ENCODE assay signal across 22 cellular contexts in the genomic region with DNA sequence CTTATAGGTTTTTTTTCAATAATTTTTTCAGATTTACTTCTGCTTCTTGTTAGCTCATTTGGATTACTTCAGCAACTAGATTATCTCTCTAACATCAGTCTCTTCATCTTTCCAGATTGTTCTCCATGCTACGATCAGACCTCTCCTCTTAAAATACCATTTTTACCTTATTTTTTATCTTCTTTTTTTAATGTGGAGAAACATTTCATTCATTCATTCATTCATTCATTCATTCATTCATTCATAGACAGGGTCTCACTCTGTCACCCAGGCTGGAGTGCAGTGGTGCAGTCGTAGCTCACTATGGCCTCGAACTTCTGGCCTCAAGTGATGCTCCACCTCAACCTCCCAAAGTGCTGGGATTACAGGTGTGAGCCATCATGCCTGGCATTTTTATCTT.
DNase-seq lines count a peak whose midpoint lies in the region; ATAC-seq, FAIRE-seq and TF ChIP-seq lines count a peak whose summit lies in the region.
"Had no signal": no experiment of that assay in that cellular context is flagged by ENCODE, and none has a peak within 500 bp of the region (broad histone marks: within the 10 kb centered on the region; RNA-seq: fewer than 3 reads in every experiment).

No MANE protein-coding gene starts in this region.

- peak overlapping the region; percentile 5 for H3K27ac Mint-ChIP-seq in activated T-helper 17 cell treated with anti-CD3 and anti-CD28 coated beads, Interleukin-2, amount 50 U/mL, for 72 hours
- H3K27ac Mint-ChIP-seq in immature natural killer cell = no peak overlapping the region
- H3K27ac Mint-ChIP-seq: B cell; CD4-positive, alpha-beta T cell; CD8-positive, alpha-beta T cell had no signal

- in situ Hi-C loops in HepG2 (cut with HindIII; ENCODE audit: extremely low pct_ligation_motif_present, low pct_unique_long_range_greater_than_20kb) = no loop called here
- in situ Hi-C loops in K562 (cut with MboI) = no loop called here

- BruUV-seq in HepG2 (replicated peaks; lab: Mats Ljungman, UMichigan) (no TSS peak), K562 (replicated peaks; lab: Mats Ljungman, UMichigan) (no TSS peak)

- no peaks in the 10 kb centered on the region for H3K79me2 ChIP-seq in HepG2 (ENCODE audit: insufficient read depth, low read length)
- H3K79me2 ChIP-seq in K562 (ENCODE audit: control insufficient read depth, insufficient read depth, low read length) = no peaks in the 10 kb centered on the region

- H3K9me3 ChIP-seq in HepG2 (ENCODE audit: low read length) (peaks cover 3% of the 10 kb centered on the region; the same call in 1 of the 2 replicates), right lobe of liver (no peaks in the 10 kb centered on the region), K562 (replicated peaks; ENCODE audit: control insufficient read depth, insufficient read depth, low read depth, low read length) (no peaks in the 10 kb centered on the region), prostate gland (no peaks in the 10 kb centered on the region)
- H3K9me3 ChIP-seq: A549, Caco-2 had no signal

- no peak overlapping the region for H3K9ac ChIP-seq in HepG2 (ENCODE audit: insufficient read depth, low read depth, low read length)
- H3K9ac ChIP-seq in K562 (ENCODE audit: insufficient read depth in 1 of 2, low read depth in 2 of 2, low read length in 2 of 2) = no peak overlapping the region
- H3K9ac ChIP-seq: BLaER1 treated with 17β-estradiol and CSF1 and Interleukin-3, amounts not matched to agents 10 nM and 100 nM had no signal

- intact Hi-C loops in HepG2 (cut with micrococcal nuclease; ENCODE audit: unreplicated experiment) (no loop called here), right lobe of liver (cut with DNase I) (no loop called here), K562 (cut with micrococcal nuclease) (no loop called here), prostate gland (cut with DNase I) (no loop called here)

- CTCF ChIA-PET in HepG2 (lab: Yijun Ruan, JAX; ENCODE audit: low intra/inter-chr PET ratio, low total read pairs) (no interaction called here), K562 (lab: Yijun Ruan, JAX; ENCODE audit: low intra/inter-chr PET ratio) (no interaction called here)

- H2AFZ ChIP-seq in HepG2 (ENCODE audit: low read length) (no peak overlapping the region), K562 (ENCODE audit: low read depth, low read length) (no peak overlapping the region)

- H3K9me3 Mint-ChIP-seq in activated T-helper 17 cell treated with anti-CD3 and anti-CD28 coated beads, Interleukin-2, amount 50 U/mL, for 72 hours = no peaks in the 10 kb centered on the region
- H3K9me3 Mint-ChIP-seq in immature natural killer cell = peaks cover 0 to 3% (median 0%) of the 10 kb centered on the region in 6 donors

- H3K27me3 ChIP-seq in HepG2 (ENCODE audit: control insufficient read depth in 1 of 2, insufficient read depth in 2 of 2, low read length in 2 of 2) (no peaks in the 10 kb centered on the region), right lobe of liver (no peaks in the 10 kb centered on the region), K562 (ENCODE audit: control insufficient read depth in 2 of 2, insufficient read depth in 2 of 2, low read length in 2 of 2) (no peaks in the 10 kb centered on the region), prostate gland (replicated peaks; ENCODE audit: insufficient read depth) (no peaks in the 10 kb centered on the region)
- H3K27me3 ChIP-seq: BLaER1 treated with 17β-estradiol and CSF1 and Interleukin-3, amounts not matched to agents 10 nM and 100 nM had no signal

- TF ChIP-seq RAD21 in HepG2 (CRISPR knock-in tag; IDR thresholded peaks at IDR 0.05) (no peak), K562 (CRISPR knock-in tag; conservative IDR thresholded peaks at IDR 0.05 in 1 of 2, IDR thresholded peaks at IDR 0.05 in 1 of 2) (no peak)

- WGBS in HepG2 (ENCODE audit: low lambda C conversion rate) = 98% methylated on average over 3 of the region's 3 CpGs
- WGBS in right lobe of liver (ENCODE audit: insufficient coverage, low coverage, low lambda C conversion rate, missing lambda C conversion rate) = 95% methylated on average over 3 of the region's 3 CpGs
- 90% methylated on average over 3 of the region's 3 CpGs for WGBS in K562 (ENCODE audit: insufficient coverage, low coverage, missing lambda C conversion rate)
- 97% methylated on average over 3 of the region's 3 CpGs for WGBS in prostate gland

- TF ChIP-seq CTCF in HepG2 (CRISPR knock-in tag; IDR thresholded peaks at IDR 0.05) = no peak
- TF ChIP-seq CTCF in right lobe of liver (IDR thresholded peaks at IDR 0.05) = no peak
- no peak for TF ChIP-seq CTCF in K562 (IDR thresholded peaks at IDR 0.05 in 2 of 3, conservative IDR thresholded peaks at IDR 0.05 in 1 of 3; ENCODE audit: insufficient read depth in 2 of 3, low read depth in 1 of 3, low read length in 3 of 3)
- TF ChIP-seq CTCF in prostate gland (IDR thresholded peaks at IDR 0.05) = no peak

- TF ChIP-seq EP300 in HepG2 (IDR thresholded peaks at IDR 0.05; ENCODE audit: low read depth in 2 of 2, low read length in 2 of 2) = no peak
- no peak for TF ChIP-seq EP300 in HepG2 (CRISPR knock-in tag; IDR thresholded peaks at IDR 0.05; ENCODE audit: borderline replicate concordance)
- TF ChIP-seq EP300 in K562 (IDR thresholded peaks at IDR 0.05; ENCODE audit: low read length) = no peak

- no peak overlapping the region for H3K4me3 Mint-ChIP-seq in activated T-helper 17 cell treated with anti-CD3 and anti-CD28 coated beads, Interleukin-2, amount 50 U/mL, for 72 hours
- no peak overlapping the region for H3K4me3 Mint-ChIP-seq in immature natural killer cell
- H3K4me3 Mint-ChIP-seq: B cell; CD4-positive, alpha-beta T cell; CD8-positive, alpha-beta T cell had no signal

- H3K27ac ChIP-seq in HepG2 (ENCODE audit: extremely low read length, insufficient read depth, low read length) (no peak overlapping the region), right lobe of liver (no peak overlapping the region), K562 (ENCODE audit: extremely low read depth, low read depth, low read length) (no peak overlapping the region), prostate gland (no peak overlapping the region)
- H3K27ac ChIP-seq: 22Rv1; A549; BLaER1 treated with 17β-estradiol and CSF1 and Interleukin-3, amounts not matched to agents 10 nM and 100 nM; C4-2B had no signal

- no peak for TF ChIP-seq POLR2A in HepG2 (IDR thresholded peaks at IDR 0.05; ENCODE audit: insufficient read depth in 1 of 2, low read depth in 2 of 2, low read length in 2 of 2)
- no peak for TF ChIP-seq POLR2A in right lobe of liver (IDR thresholded peaks at IDR 0.05)
- no peak for TF ChIP-seq POLR2A in K562 (conservative IDR thresholded peaks at IDR 0.05)
- no peak for TF ChIP-seq POLR2A in prostate gland (IDR thresholded peaks at IDR 0.05)

- ATAC-seq in HepG2 (no peak), right lobe of liver (no peak), K562 (no peak)
- ATAC-seq in activated T-helper 17 cell treated with anti-CD3 and anti-CD28 coated beads, Interleukin-2, amount 50 U/mL, for 72 hours (replicated peaks) = no peak
- ATAC-seq: A549; CD8-positive, alpha-beta T cell had no signal

- no peaks in the 10 kb centered on the region for H3K27me3 Mint-ChIP-seq in activated T-helper 17 cell treated with anti-CD3 and anti-CD28 coated beads, Interleukin-2, amount 50 U/mL, for 72 hours
- peaks cover 0 to 2% (median 0%) of the 10 kb centered on the region in 3 donors for H3K27me3 Mint-ChIP-seq in immature natural killer cell (ENCODE audit: low read depth in 3 of 3)
- H3K27me3 Mint-ChIP-seq: B cell; CD4-positive, alpha-beta T cell had no signal

- H3K36me3 ChIP-seq in HepG2 (replicated peaks in 1 of 2; ENCODE audit: control insufficient read depth in 1 of 2, insufficient read depth in 2 of 2, low read length in 2 of 2) (peaks cover 6 to 36% of the 10 kb centered on the region in 2 experiments), right lobe of liver (peaks cover 0 to 16% (median 3%) of the 10 kb centered on the region in 4 donors), K562 (ENCODE audit: control insufficient read depth, insufficient read depth, low read length) (peaks cover 20% of the 10 kb centered on the region), prostate gland (no peaks in the 10 kb centered on the region)

- H4K20me1 ChIP-seq in HepG2 (ENCODE audit: insufficient read depth, low read length) = no peaks in the 10 kb centered on the region
- no peaks in the 10 kb centered on the region for H4K20me1 ChIP-seq in K562 (replicated peaks; ENCODE audit: control insufficient read depth, insufficient read depth, low read length)
- H4K20me1 ChIP-seq: BLaER1 treated with 17β-estradiol and CSF1 and Interleukin-3, amounts not matched to agents 10 nM and 100 nM had no signal

- H3K4me1 Mint-ChIP-seq in activated T-helper 17 cell treated with anti-CD3 and anti-CD28 coated beads, Interleukin-2, amount 50 U/mL, for 72 hours = no peaks in the 10 kb centered on the region
- no peaks in the 10 kb centered on the region for H3K4me1 Mint-ChIP-seq in immature natural killer cell
- H3K4me1 Mint-ChIP-seq: B cell had no signal

- H3K36me3 Mint-ChIP-seq in activated T-helper 17 cell treated with anti-CD3 and anti-CD28 coated beads, Interleukin-2, amount 50 U/mL, for 72 hours (ENCODE audit: low read depth) = peaks cover 63% of the 10 kb centered on the region
- H3K36me3 Mint-ChIP-seq in immature natural killer cell = peaks cover 13 to 49% (median 20%) of the 10 kb centered on the region in 3 donors

- no peak overlapping the region for H3K4me3 ChIP-seq in HepG2 (replicated peaks in 1 of 3; ENCODE audit: insufficient read depth in 1 of 3, low read depth in 2 of 3, low read length in 3 of 3)
- no peak overlapping the region for H3K4me3 ChIP-seq in right lobe of liver
- H3K4me3 ChIP-seq in K562 = no peak overlapping the region
- no peak overlapping the region for H3K4me3 ChIP-seq in prostate gland
- H3K4me3 ChIP-seq: A549; BLaER1 treated with 17β-estradiol and CSF1 and Interleukin-3, amounts not matched to agents 10 nM and 100 nM had no signal

- H3K9me1 ChIP-seq in K562 (ENCODE audit: control insufficient read depth, insufficient read depth, low read length) = no peaks in the 10 kb centered on the region

- DNase-seq in HepG2 (ENCODE audit: low spot score) (no peak), right lobe of liver (no peak), K562 (ENCODE audit: extremely low read depth in 1 of 4, low spot score in 3 of 4) (no peak), prostate gland (ENCODE audit: low spot score) (no peak), immature natural killer cell (no peak)
- DNase-seq: AML-193; Caco-2; Calu3; CD4-positive, alpha-beta T cell; CD8-positive, alpha-beta T cell; DMS79 treated with DMSO at 0.1 percent for 48 hours; GF-D8 had no signal

- no peaks in the 10 kb centered on the region for H3K4me1 ChIP-seq in HepG2 (ENCODE audit: insufficient read depth, low read length)
- H3K4me1 ChIP-seq in right lobe of liver = no peaks in the 10 kb centered on the region
- no peaks in the 10 kb centered on the region for H3K4me1 ChIP-seq in K562 (replicated peaks in 1 of 2; ENCODE audit: control insufficient read depth in 2 of 2, insufficient read depth in 2 of 2, low read length in 2 of 2)
- H3K4me1 ChIP-seq in prostate gland (replicated peaks) = no peaks in the 10 kb centered on the region
- H3K4me1 ChIP-seq: BLaER1 treated with 17β-estradiol and CSF1 and Interleukin-3, amounts not matched to agents 10 nM and 100 nM; Caco-2 had no signal

- POLR2A ChIA-PET in HepG2 (lab: Yijun Ruan, JAX) = no interaction called here
- POLR2A ChIA-PET in K562 (lab: Yijun Ruan, JAX) = no interaction called here

- H3K4me2 ChIP-seq in HepG2 (ENCODE audit: low read depth, low read length) = no peak overlapping the region
- no peak overlapping the region for H3K4me2 ChIP-seq in K562 (ENCODE audit: insufficient read depth, low read length)
- H3K4me2 ChIP-seq: A549; BLaER1 treated with 17β-estradiol and CSF1 and Interleukin-3, amounts not matched to agents 10 nM and 100 nM had no signal

- FAIRE-seq in HepG2 (lab: Jason Lieb, UNC) (no peak), K562 (lab: Jason Lieb, UNC) (no peak)
- FAIRE-seq: A549, D721Med, G401.6, GM12892, GM18507 had no signal

Comparison
In these comparisons a context has a peak if more than half of its experiments do, and no peak if none do; other contexts are left out.
1. Of the 241 proteins assayed by ChIP-seq in both HepG2 and K562: peak only in HepG2: none; only in K562: none; in both: ZNF24; in neither: 240.